Comparison of ENCODE assay signal across 1 cellular context in genomic region chr15:40595773-40596172, GRCh38.
TF ChIP-seq lines count a peak whose summit lies in the region.

No MANE protein-coding gene starts in this region.

TF ChIP-seq in HepG2, 621 proteins besides CTCF, POLR2A, EP300 and RAD21:
- TF ChIP-seq HIVEP1 (CRISPR knock-in tag; IDR thresholded peaks at IDR 0.05) = no peak
